In the genomic region with DNA sequence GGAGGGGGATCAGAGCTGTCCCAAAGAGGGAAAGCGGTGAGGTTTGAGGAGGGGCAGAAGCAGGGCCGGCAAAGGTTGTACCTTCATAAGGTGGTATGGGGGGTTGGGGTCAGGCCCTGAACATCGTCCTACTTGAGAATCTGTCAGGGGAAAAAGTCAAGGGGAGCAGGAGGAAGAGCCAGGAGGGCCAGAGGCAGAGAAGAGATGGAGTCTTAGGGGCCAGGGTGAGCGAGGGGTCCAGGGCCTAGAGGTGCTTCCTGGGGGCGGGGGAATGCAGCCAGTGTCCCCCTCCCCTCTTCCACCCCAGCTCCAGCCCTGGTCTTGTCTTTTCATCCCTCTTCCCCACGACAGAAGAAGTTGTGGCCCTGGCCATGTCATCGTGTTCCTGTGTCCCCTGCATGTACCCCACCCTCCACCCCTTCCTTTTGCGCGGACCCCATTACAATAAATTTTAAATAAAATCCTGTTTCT, we compare ENCODE assay signal across 2 cellular contexts.
TF ChIP-seq lines count a peak whose summit lies in the region.

No MANE protein-coding gene starts in this region.

TF ChIP-seq in HCT116, 20 proteins besides CTCF, POLR2A, EP300 and RAD21 (continued from another document):
- TF ChIP-seq REST (IDR thresholded peaks at IDR 0.05; ENCODE audit: low read depth), result no peak
- no peak for TF ChIP-seq EGR1 (IDR thresholded peaks at IDR 0.05; ENCODE audit: low read depth)
- TF ChIP-seq TCF7L2 (IDR thresholded peaks at IDR 0.05; ENCODE audit: borderline replicate concordance, extremely low read depth, insufficient read depth, insufficient read length), result no peak
- no peak for TF ChIP-seq MAX (IDR thresholded peaks at IDR 0.05)
TF ChIP-seq in HCT116: peak in this region for 0.

TF ChIP-seq in WTC11, 78 proteins besides CTCF, POLR2A, EP300 and RAD21 (continued from another document):
- TF ChIP-seq ZNF532 (CRISPR knock-in tag; IDR thresholded peaks at IDR 0.05; ENCODE audit: borderline replicate concordance), result no peak
- no peak for TF ChIP-seq TP53 (CRISPR knock-in tag; IDR thresholded peaks at IDR 0.05)
- no peak for TF ChIP-seq ZNF138 (CRISPR knock-in tag; conservative IDR thresholded peaks at IDR 0.05)
- no peak for TF ChIP-seq ATF6 (CRISPR knock-in tag; IDR thresholded peaks at IDR 0.05)
- TF ChIP-seq TCF7 (CRISPR knock-in tag; IDR thresholded peaks at IDR 0.05; ENCODE audit: low read depth), result no peak
- TF ChIP-seq ESRRA (CRISPR knock-in tag; IDR thresholded peaks at IDR 0.05; ENCODE audit: borderline replicate concordance), result no peak
- no peak for TF ChIP-seq ETV6 (CRISPR knock-in tag; IDR thresholded peaks at IDR 0.05)
- no peak for TF ChIP-seq ZSCAN18 (CRISPR knock-in tag; IDR thresholded peaks at IDR 0.05)
- no peak for TF ChIP-seq NR2C2 (CRISPR knock-in tag; IDR thresholded peaks at IDR 0.05)
